In genomic region chr3:9779721-9780450, GRCh38 we compare ENCODE assay signal across 8 cellular contexts. TPM values are rescaled to one million over a fixed set of nuclear protein-coding genes. Genes with fewer than 3 reads are reported as not detected.
DNase-seq lines count a peak whose midpoint lies in the region; ATAC-seq, FAIRE-seq and TF ChIP-seq lines count a peak whose summit lies in the region.

No MANE protein-coding gene starts in this region.

- no peak overlapping the region for H3K4me3 ChIP-seq in tibial nerve

- peaks cover 4% of the 10 kb centered on the region for H3K36me3 Mint-ChIP-seq in endothelial cell (ENCODE audit: low read depth, unreplicated experiment)

- TF ChIP-seq EP300 in tibial nerve (IDR thresholded peaks at IDR 0.05), result no peak

- FAIRE-seq in H54 (lab: Jason Lieb, UNC), result no peak

- H3K9me3 ChIP-seq in tibial nerve, result no peaks in the 10 kb centered on the region

- no peak overlapping the region for H3K4me3 Mint-ChIP-seq in endothelial cell (ENCODE audit: unreplicated experiment)

- no peak for TF ChIP-seq POLR2A in tibial nerve (IDR thresholded peaks at IDR 0.05)
- no peak for TF ChIP-seq POLR2A in H54 (IDR thresholded peaks at IDR 0.05; ENCODE audit: low read depth, low read length)

- peak; percentile 71 for ATAC-seq in GM18511 (IDR thresholded peaks at IDR 0.05; ENCODE audit: unreplicated experiment)
- ATAC-seq in HG02763 (IDR thresholded peaks at IDR 0.05; ENCODE audit: unreplicated experiment), result peak; percentile 57
- ATAC-seq in esophagus mucosa, result peak; percentile 37

- peaks cover 5 to 59% (median 5%) of the 10 kb centered on the region in 3 donors for H3K36me3 ChIP-seq in tibial nerve

- 74 to 78% methylated on average over 7 of the region's 7 CpGs for WGBS in tibial nerve, 2 donors

- DNase-seq in SIG-M5 treated with dmso at 0.1 percent for 504 hours (lab: John Stamatoyannopoulos, UW; ENCODE audit: unreplicated experiment) (peak; percentile 98), tibial nerve (ENCODE audit: low spot score in 2 of 2) (no peak), H54 (ENCODE audit: insufficient read length, low spot score) (no peak), endothelial cell (ENCODE audit: low spot score) (no peak), HUDEP-2 (lab: John Stamatoyannopoulos, UW; ENCODE audit: unreplicated experiment in 76 of 76) (no peak)

- H3K4me1 Mint-ChIP-seq in endothelial cell (ENCODE audit: unreplicated experiment), result peaks cover 13% of the 10 kb centered on the region

- H3K27ac ChIP-seq in tibial nerve, result peak overlapping the region in 3 of 4 donors; percentile 10 to 62 (median 43)

- no peaks in the 10 kb centered on the region for H3K27me3 ChIP-seq in tibial nerve

- H3K27me3 Mint-ChIP-seq in endothelial cell (ENCODE audit: unreplicated experiment), result no peaks in the 10 kb centered on the region

- H3K9me3 Mint-ChIP-seq in endothelial cell (ENCODE audit: unreplicated experiment), result no peaks in the 10 kb centered on the region

- no peak overlapping the region for H3K27ac Mint-ChIP-seq in endothelial cell (ENCODE audit: unreplicated experiment)

- TF ChIP-seq CTCF in tibial nerve (IDR thresholded peaks at IDR 0.05) (no peak), endothelial cell (IDR thresholded peaks at IDR 0.05; ENCODE audit: unreplicated experiment) (no peak)

- H3K4me1 ChIP-seq in tibial nerve, result peaks cover 0 to 20% (median 9%) of the 10 kb centered on the region in 4 donors

RNA-seq across cellular contexts. Expression of gene CAMK1, which starts 10.1 kb away (rescaled TPM):
- total RNA-seq in esophagus mucosa (2.6 TPM), tibial nerve (10 to 100 TPM; 60.3 to 94.8 (median 72.2) TPM), endothelial cell (ENCODE audit: unreplicated experiment) (6.0 TPM)

RNA-seq across cellular contexts. Expression of gene TADA3, which starts 12.4 kb away (rescaled TPM):
- total RNA-seq in esophagus mucosa (32.3 TPM), tibial nerve (10 to 100 TPM; 56.1 to 69.0 (median 65.4) TPM), endothelial cell (ENCODE audit: unreplicated experiment) (35.4 TPM)

RNA-seq across cellular contexts. Expression of gene ARPC4, which starts 13.0 kb away (rescaled TPM):
- total RNA-seq in esophagus mucosa (154 TPM), tibial nerve (100 to 1,000 TPM in 2 of 4 donors, 10 to 100 TPM in 2; 96.3 to 169 (median 125) TPM), endothelial cell (ENCODE audit: unreplicated experiment) (203 TPM)

RNA-seq across cellular contexts. Expression of gene OGG1, which starts 30.1 kb away (rescaled TPM):
- 9.6 TPM for total RNA-seq in esophagus mucosa
- total RNA-seq in tibial nerve, result 10 to 100 TPM; 26.8 to 54.9 (median 40.6) TPM
- 22.2 TPM for total RNA-seq in endothelial cell (ENCODE audit: unreplicated experiment)

RNA-seq across cellular contexts. Expression of gene TTLL3, which starts 30.2 kb away (rescaled TPM):
- total RNA-seq in esophagus mucosa, result 12.3 TPM
- 100 to 1,000 TPM in 3 of 4 donors, 10 to 100 TPM in 1; 58.2 to 173 (median 120) TPM for total RNA-seq in tibial nerve
- 34.4 TPM for total RNA-seq in endothelial cell (ENCODE audit: unreplicated experiment)
